29 cellular contexts compared by ENCODE assay signal in the genomic region with DNA sequence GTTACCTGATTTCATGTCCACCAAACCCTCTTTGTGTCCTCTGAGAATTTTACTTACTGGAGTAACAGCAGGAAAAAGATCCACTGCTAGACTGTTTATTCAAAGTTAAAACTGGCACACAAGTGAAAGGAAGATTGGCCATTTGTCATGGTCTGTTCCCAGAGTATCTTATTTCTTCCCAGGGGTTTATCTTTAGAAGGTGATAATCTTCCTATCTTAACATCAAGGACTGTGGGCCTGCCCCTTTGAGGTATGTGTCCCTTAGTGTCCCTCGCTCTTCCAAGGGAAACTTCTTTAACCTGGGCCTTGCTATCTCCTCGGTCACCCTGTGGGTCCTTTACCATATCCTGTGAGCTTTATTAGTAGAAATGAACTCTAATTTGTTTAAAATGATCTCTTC. TPM values are rescaled to one million over a fixed set of nuclear protein-coding genes. Genes with fewer than 3 reads are reported as not detected.
DNase-seq lines count a peak whose midpoint lies in the region; ATAC-seq, FAIRE-seq and TF ChIP-seq lines count a peak whose summit lies in the region.
"Had no signal": no experiment of that assay in that cellular context is flagged by ENCODE, and none has a peak within 500 bp of the region (broad histone marks: within the 10 kb centered on the region; RNA-seq: fewer than 3 reads in every experiment).

No MANE protein-coding gene starts in this region.

- peak overlapping the region; percentile 33 for H3K27ac Mint-ChIP-seq in nephron progenitor cell
- H3K27ac Mint-ChIP-seq: CD14-positive monocyte; CD4-positive, alpha-beta memory T cell; CD4-positive, CD25-positive, alpha-beta regulatory T cell; CD8-positive, alpha-beta memory T cell had no signal

- H3K9ac ChIP-seq in H1 (replicated peaks in 1 of 4; ENCODE audit: extremely low read depth in 1 of 4, low read depth in 3 of 4, low read length in 3 of 4) (no peak overlapping the region), mesendoderm (ENCODE audit: low read length) (no peak overlapping the region)
- H3K9ac ChIP-seq: BLaER1 had no signal

- peaks cover 10% of the 10 kb centered on the region for H3K36me3 Mint-ChIP-seq in nephron progenitor cell (ENCODE audit: low read depth)
- H3K36me3 Mint-ChIP-seq: CD14-positive monocyte; CD4-positive, alpha-beta memory T cell; CD4-positive, CD25-positive, alpha-beta regulatory T cell; CD8-positive, alpha-beta memory T cell had no signal

- H3K4me1 ChIP-seq in H1 (replicated peaks in 1 of 4; ENCODE audit: control insufficient read depth in 3 of 4, insufficient read depth in 4 of 4, low read length in 3 of 4): peaks cover 0 to 3% (median 0%) of the 10 kb centered on the region in 4 experiments; a peak in 2 of 7 replicates
- no peaks in the 10 kb centered on the region for H3K4me1 ChIP-seq in mesendoderm (ENCODE audit: control insufficient read depth, low read depth, low read length)
- peaks cover 3 to 12% of the 10 kb centered on the region in 2 donors for H3K4me1 ChIP-seq in gastrocnemius medialis
- H3K4me1 ChIP-seq: BE2C, BLaER1 had no signal

- no peak for DNase-seq in H1 (ENCODE audit: low read depth in 1 of 2, low spot score in 2 of 2)
- DNase-seq in mesendoderm: peak; percentile 88
- no peak for DNase-seq in nephron progenitor cell
- no peak for DNase-seq in gastrocnemius medialis
- DNase-seq in NCI-H524 treated with DMSO at 0.1 percent for 48 hours (lab: John Stamatoyannopoulos, UW): no peak
- DNase-seq in globus pallidus (ENCODE audit: low spot score): no peak
- no peak for DNase-seq in NCI-H1092 treated with DMSO at 0.1 percent for 48 hours (lab: John Stamatoyannopoulos, UW)
- DNase-seq: 8988T; ACHN; BE2C; C1 segment of cervical spinal cord; CD4-positive, alpha-beta memory T cell; CD4-positive, CD25-positive, alpha-beta regulatory T cell; CD8-positive, alpha-beta memory T cell; COR-L47; DMS 273 treated with DMSO at 0.1 percent for 48 hours; DMS153; DMS53; DMS79; DND-41; EL; GDM1 had no signal

- no peak for TF ChIP-seq CTCF in H1 (IDR thresholded peaks at IDR 0.05; ENCODE audit: control extremely low read depth in 1 of 3, insufficient read depth in 1 of 3, low read depth in 1 of 3, low read length in 3 of 3)
- no peak for TF ChIP-seq CTCF in nephron progenitor cell (IDR thresholded peaks at IDR 0.05)
- TF ChIP-seq CTCF in gastrocnemius medialis (IDR thresholded peaks at IDR 0.05 in 4 of 5, conservative IDR thresholded peaks at IDR 0.05 in 1 of 5): no peak

- TF ChIP-seq EP300 in H1 (IDR thresholded peaks at IDR 0.05; ENCODE audit: borderline replicate concordance in 1 of 2, low read depth in 2 of 2, low read length in 2 of 2): no peak

- H4K8ac ChIP-seq in H1 (ENCODE audit: extremely low read depth, insufficient read depth, low read length) (no peak overlapping the region), mesendoderm (ENCODE audit: low read depth, low read length) (no peak overlapping the region)

- H3K56ac ChIP-seq in H1 (replicated peaks; ENCODE audit: insufficient read length, low read depth, low read length): peak overlapping the region; percentile 67
- no peak overlapping the region for H3K56ac ChIP-seq in mesendoderm (ENCODE audit: low read length)

- in situ Hi-C loops in gastrocnemius medialis (cut with MboI; ENCODE audit: low sequenced_read_pairs in 4 of 4): no loop called here

- H3K4me3 Mint-ChIP-seq in nephron progenitor cell: no peak overlapping the region
- H3K4me3 Mint-ChIP-seq: CD14-positive monocyte; CD4-positive, alpha-beta memory T cell; CD4-positive, CD25-positive, alpha-beta regulatory T cell; CD8-positive, alpha-beta memory T cell had no signal

- H3K9me3 ChIP-seq in H1 (ENCODE audit: insufficient read depth in 2 of 2, low read depth in 1 of 2, low read length in 1 of 2) (peaks cover 0 to 4% of the 10 kb centered on the region in 2 experiments; a peak in 1 of 4 replicates), gastrocnemius medialis (no peaks in the 10 kb centered on the region)
- H3K9me3 ChIP-seq: BE2C had no signal

- TF ChIP-seq RAD21 in H1 (IDR thresholded peaks at IDR 0.05 in 1 of 2, conservative IDR thresholded peaks at IDR 0.05 in 1 of 2; ENCODE audit: low read depth in 2 of 2, low read length in 2 of 2): no peak

- H3K27me3 ChIP-seq in H1 (replicated peaks in 1 of 4; ENCODE audit: control insufficient read depth in 3 of 4, extremely low read depth in 1 of 4, insufficient read depth in 3 of 4, low read length in 3 of 4): no peaks in the 10 kb centered on the region
- no peaks in the 10 kb centered on the region for H3K27me3 ChIP-seq in mesendoderm (ENCODE audit: insufficient read depth, low read length, poor library complexity)
- no peaks in the 10 kb centered on the region for H3K27me3 ChIP-seq in gastrocnemius medialis
- H3K27me3 ChIP-seq: BE2C, BLaER1 had no signal

- no peak overlapping the region for H3K4ac ChIP-seq in H1 (replicated peaks; ENCODE audit: insufficient read length, low read depth, low read length)
- no peak overlapping the region for H3K4ac ChIP-seq in mesendoderm (ENCODE audit: low read depth, low read length)

- ATAC-seq in gastrocnemius medialis (peak; percentile 41 to 85), GM18502 (IDR thresholded peaks at IDR 0.05; ENCODE audit: poor library complexity, unreplicated experiment) (no peak)
- ATAC-seq: GM12878 had no signal

- no peak overlapping the region for H2BK12ac ChIP-seq in H1 (ENCODE audit: low read depth, low read length)

- no peak overlapping the region for H2BK20ac ChIP-seq in H1 (ENCODE audit: low read length)

- no peak overlapping the region for H2BK5ac ChIP-seq in H1 (ENCODE audit: low read depth, low read length)
- no peak overlapping the region for H2BK5ac ChIP-seq in mesendoderm (ENCODE audit: low read length)

- H3K27me3 Mint-ChIP-seq in nephron progenitor cell (ENCODE audit: low read depth, poor library complexity): peaks cover 7% of the 10 kb centered on the region
- H3K27me3 Mint-ChIP-seq: CD4-positive, CD25-positive, alpha-beta regulatory T cell; CD8-positive, alpha-beta memory T cell had no signal

- no peak overlapping the region for H2AFZ ChIP-seq in H1 (ENCODE audit: low read length)

- FAIRE-seq in H1 (lab: Jason Lieb, UNC): no peak
- FAIRE-seq: A204.1, GM12878, GM12892, GM19239 had no signal

- peaks cover 16% of the 10 kb centered on the region for H3K9me3 Mint-ChIP-seq in nephron progenitor cell

- H3K4me2 ChIP-seq in H1 (ENCODE audit: insufficient read depth in 1 of 2, low read depth in 2 of 2, low read length in 2 of 2) (no peak overlapping the region), mesendoderm (ENCODE audit: low read length) (no peak overlapping the region)
- H3K4me2 ChIP-seq: BLaER1 had no signal

- no peak overlapping the region for H3K14ac ChIP-seq in H1 (ENCODE audit: insufficient read length)

- CTCF ChIA-PET in H1 (lab: Charles Lee; ENCODE audit: partially characterized antibody): no interaction called here

- H3K27ac ChIP-seq in H1 (ENCODE audit: low read depth, low read length): no peak overlapping the region
- no peak overlapping the region for H3K27ac ChIP-seq in mesendoderm (ENCODE audit: low read depth, low read length)
- no peak overlapping the region for H3K27ac ChIP-seq in gastrocnemius medialis
- H3K27ac ChIP-seq: BLaER1 had no signal

- no peak overlapping the region for H4K91ac ChIP-seq in H1 (replicated peaks; ENCODE audit: insufficient read length, low read length)

- no peak for TF ChIP-seq POLR2A in H1 (IDR thresholded peaks at IDR 0.05; ENCODE audit: control extremely low read depth in 1 of 2, low read depth in 2 of 2, low read length in 2 of 2)
- no peak for TF ChIP-seq POLR2A in gastrocnemius medialis (IDR thresholded peaks at IDR 0.05)

- POLR2A ChIA-PET in H1 (lab: Charles Lee; ENCODE audit: partially characterized antibody): no interaction called here

- H4K5ac ChIP-seq in H1 (ENCODE audit: insufficient read length, low read depth, low read length): no peak overlapping the region
- H4K5ac ChIP-seq in mesendoderm (ENCODE audit: low read length): no peak overlapping the region

- H3K18ac ChIP-seq in H1 (ENCODE audit: extremely low read depth, low read length): no peak overlapping the region
- H3K18ac ChIP-seq in mesendoderm (ENCODE audit: low read length): no peak overlapping the region

- H3K79me2 ChIP-seq in H1 (ENCODE audit: control insufficient read depth in 1 of 2, insufficient read depth in 2 of 2, low read length in 2 of 2) (peaks cover 0 to 4% of the 10 kb centered on the region in 2 experiments; a peak in 1 of 4 replicates), mesendoderm (ENCODE audit: control insufficient read depth, insufficient read depth, low read length) (no peaks in the 10 kb centered on the region)

- no peaks in the 10 kb centered on the region; a peak in 1 of 8 replicates for H3K36me3 ChIP-seq in H1 (ENCODE audit: control insufficient read depth in 2 of 4, insufficient read depth in 4 of 4, low read length in 3 of 4)
- no peaks in the 10 kb centered on the region for H3K36me3 ChIP-seq in mesendoderm (ENCODE audit: control insufficient read depth, insufficient read depth, low read length)
- no peaks in the 10 kb centered on the region for H3K36me3 ChIP-seq in gastrocnemius medialis
- H3K36me3 ChIP-seq: BE2C had no signal

- 82% methylated on average over 2 of the region's 2 CpGs; no CpG with 5 or more reads in 1 of the 2 experiments for WGBS in H1 (ENCODE audit: extremely low coverage in 1 of 2, insufficient coverage in 1 of 2, insufficient read length in 1 of 2, insufficient replicate concordance in 2 of 2, low coverage in 1 of 2, low lambda C conversion rate in 2 of 2, missing lambda C conversion rate in 1 of 2), 2 experiments
- WGBS in mesendoderm (ENCODE audit: extremely low coverage, insufficient coverage, low lambda C conversion rate): no CpG with 5 or more reads among the region's 2 CpGs

- no peaks in the 10 kb centered on the region for H3K79me1 ChIP-seq in H1 (ENCODE audit: low read depth, low read length)
- no peaks in the 10 kb centered on the region for H3K79me1 ChIP-seq in mesendoderm (ENCODE audit: low read length)

- H3K4me3 ChIP-seq in H1 (ENCODE audit: extremely low read depth in 1 of 4, insufficient read depth in 2 of 4, low read depth in 3 of 4, low read length in 4 of 4): no peak overlapping the region
- no peak overlapping the region for H3K4me3 ChIP-seq in mesendoderm (ENCODE audit: low read length)
- H3K4me3 ChIP-seq in gastrocnemius medialis: no peak overlapping the region
- H3K4me3 ChIP-seq: BLaER1, GM12878 had no signal

- intact Hi-C loops in gastrocnemius medialis (cut with DNase I; ENCODE audit: low total_unique reads): no loop called here

- no peaks in the 10 kb centered on the region for H3K23me2 ChIP-seq in H1 (ENCODE audit: low read depth, low read length)

- no peak overlapping the region for H2BK120ac ChIP-seq in H1 (replicated peaks; ENCODE audit: low read depth, low read length)
- no peak overlapping the region for H2BK120ac ChIP-seq in mesendoderm (ENCODE audit: low read depth, low read length)

- H3K23ac ChIP-seq in H1 (ENCODE audit: insufficient read length) (no peak overlapping the region), mesendoderm (ENCODE audit: low read length) (no peak overlapping the region)

- no peak overlapping the region for H2BK15ac ChIP-seq in H1 (ENCODE audit: low read length)
- H2BK15ac ChIP-seq in mesendoderm (replicated peaks; ENCODE audit: low read depth): no peak overlapping the region

- H2AK5ac ChIP-seq in H1 (ENCODE audit: low read depth, low read length) (no peak overlapping the region), mesendoderm (ENCODE audit: low read length) (no peak overlapping the region)

- peaks cover 12% of the 10 kb centered on the region for H3K4me1 Mint-ChIP-seq in nephron progenitor cell
- H3K4me1 Mint-ChIP-seq: CD14-positive monocyte; CD4-positive, alpha-beta memory T cell; CD4-positive, CD25-positive, alpha-beta regulatory T cell; CD8-positive, alpha-beta memory T cell had no signal

- no peaks in the 10 kb centered on the region for H4K20me1 ChIP-seq in H1 (replicated peaks in 1 of 2; ENCODE audit: control insufficient read depth in 1 of 2, insufficient read depth in 2 of 2, low read length in 2 of 2)
- H4K20me1 ChIP-seq: BLaER1 had no signal

RNA-seq across cellular contexts. Expression of a gene that starts 49.7 kb away (rescaled TPM):
- 22.2 TPM in 2 replicates for total RNA-seq in H1 (2021; fragmentation: NEBNext Ultra II Directional; extraction: Animal tissue kit (Norgen Biotek cat#: 25700))
- polyA plus RNA-seq in H1 (2011; rRNA removed): 6.2 and 9.0 TPM in 2 replicates
- polyA plus RNA-seq in H1 (2011; cell fraction: cytosol; rRNA removed): 7.8 TPM
- 13.0 TPM for polyA plus RNA-seq in H1 (2011; cell fraction: nucleus; rRNA removed)
- polyA plus RNA-seq in H1 (2012, experiment 1 of 2): 12.8 to 13.4 TPM (median 12.9 TPM) in 4 replicates
- polyA plus RNA-seq in H1 (2012, experiment 2 of 2): 9.4 TPM
- 8.5 TPM for polyA plus RNA-seq in H1 (2013, experiment 1 of 2)
- 9.3 TPM for polyA plus RNA-seq in H1 (2013, experiment 2 of 2)
- 11.7 and 12.1 TPM in 2 replicates for polyA minus RNA-seq in H1 (2011; rRNA and poly(A)+ RNA removed)
- polyA minus RNA-seq in H1 (2011; cell fraction: cytosol; rRNA and poly(A)+ RNA removed): 8.6 TPM
- 19.1 TPM for polyA minus RNA-seq in H1 (2011; cell fraction: nucleus; rRNA and poly(A)+ RNA removed)
- 5.3 TPM for polyA plus RNA-seq in mesendoderm (2013, experiment 1 of 2)
- polyA plus RNA-seq in mesendoderm (2013, experiment 2 of 2): 5.5 TPM
- 1 to 10 TPM; 1.4 to 6.2 (median 2.1) TPM for total RNA-seq in gastrocnemius medialis
- total RNA-seq: CD4-positive, alpha-beta memory T cell; CD4-positive, CD25-positive, alpha-beta regulatory T cell; CD8-positive, alpha-beta memory T cell had no signal
- polyA plus RNA-seq: CD14-positive monocyte; CD8-positive, alpha-beta memory T cell had no signal
